In the genomic region with DNA sequence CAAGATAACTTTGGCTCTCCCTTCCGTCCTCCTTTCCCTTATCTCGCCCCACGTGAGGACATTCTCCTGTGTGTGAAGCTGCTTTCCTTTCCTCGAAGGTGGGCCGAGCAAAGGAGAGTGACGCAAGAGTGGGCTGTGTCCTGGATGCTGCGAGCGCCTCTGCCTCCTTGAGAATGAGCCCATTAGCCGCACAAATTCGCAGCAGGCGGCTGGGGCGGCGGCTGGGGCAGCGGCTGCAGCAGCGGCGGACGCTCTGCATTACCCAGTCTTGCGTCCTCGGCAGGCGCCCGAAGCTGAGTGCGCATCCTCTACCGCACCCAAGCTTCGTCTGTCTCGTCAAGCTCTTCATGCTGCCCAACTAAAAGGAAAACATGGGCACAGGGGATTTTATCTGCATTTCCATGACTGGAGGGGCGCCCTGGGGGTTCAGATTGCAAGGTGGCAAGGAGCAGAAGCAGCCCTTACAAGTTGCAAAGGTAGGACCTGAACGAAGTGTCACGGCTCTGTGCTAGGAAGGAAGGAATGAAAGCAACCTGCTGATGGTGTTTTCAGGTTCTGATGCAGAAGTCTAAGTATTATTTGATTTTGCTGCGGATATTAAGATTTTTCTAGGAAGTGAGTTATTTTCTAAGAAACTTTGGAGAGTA, we compare ENCODE assay signal across 7 cellular contexts. TPM values are rescaled to one million over a fixed set of nuclear protein-coding genes. Genes with fewer than 3 reads are reported as not detected.
DNase-seq lines count a peak whose midpoint lies in the region; ATAC-seq lines count a peak whose summit lies in the region.

A gene with protein sequence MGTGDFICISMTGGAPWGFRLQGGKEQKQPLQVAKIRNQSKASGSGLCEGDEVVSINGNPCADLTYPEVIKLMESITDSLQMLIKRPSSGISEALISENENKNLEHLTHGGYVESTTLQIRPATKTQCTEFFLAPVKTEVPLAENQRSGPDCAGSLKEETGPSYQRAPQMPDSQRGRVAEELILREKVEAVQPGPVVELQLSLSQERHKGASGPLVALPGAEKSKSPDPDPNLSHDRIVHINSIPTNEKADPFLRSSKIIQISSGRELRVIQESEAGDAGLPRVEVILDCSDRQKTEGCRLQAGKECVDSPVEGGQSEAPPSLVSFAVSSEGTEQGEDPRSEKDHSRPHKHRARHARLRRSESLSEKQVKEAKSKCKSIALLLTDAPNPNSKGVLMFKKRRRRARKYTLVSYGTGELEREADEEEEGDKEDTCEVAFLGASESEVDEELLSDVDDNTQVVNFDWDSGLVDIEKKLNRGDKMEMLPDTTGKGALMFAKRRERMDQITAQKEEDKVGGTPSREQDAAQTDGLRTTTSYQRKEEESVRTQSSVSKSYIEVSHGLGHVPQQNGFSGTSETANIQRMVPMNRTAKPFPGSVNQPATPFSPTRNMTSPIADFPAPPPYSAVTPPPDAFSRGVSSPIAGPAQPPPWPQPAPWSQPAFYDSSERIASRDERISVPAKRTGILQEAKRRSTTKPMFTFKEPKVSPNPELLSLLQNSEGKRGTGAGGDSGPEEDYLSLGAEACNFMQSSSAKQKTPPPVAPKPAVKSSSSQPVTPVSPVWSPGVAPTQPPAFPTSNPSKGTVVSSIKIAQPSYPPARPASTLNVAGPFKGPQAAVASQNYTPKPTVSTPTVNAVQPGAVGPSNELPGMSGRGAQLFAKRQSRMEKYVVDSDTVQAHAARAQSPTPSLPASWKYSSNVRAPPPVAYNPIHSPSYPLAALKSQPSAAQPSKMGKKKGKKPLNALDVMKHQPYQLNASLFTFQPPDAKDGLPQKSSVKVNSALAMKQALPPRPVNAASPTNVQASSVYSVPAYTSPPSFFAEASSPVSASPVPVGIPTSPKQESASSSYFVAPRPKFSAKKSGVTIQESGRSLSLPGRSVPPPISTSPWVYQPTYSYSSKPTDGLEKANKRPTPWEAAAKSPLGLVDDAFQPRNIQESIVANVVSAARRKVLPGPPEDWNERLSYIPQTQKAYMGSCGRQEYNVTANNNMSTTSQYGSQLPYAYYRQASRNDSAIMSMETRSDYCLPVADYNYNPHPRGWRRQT (plus strand): TSS at position 189 of the 647 bp plus-strand sequence. CDS start 183 bp downstream, at position 372.

- ATAC-seq in GM18861 (IDR thresholded peaks at IDR 0.05; ENCODE audit: unreplicated experiment), result peak; percentile 50
- ATAC-seq in HG02973 (IDR thresholded peaks at IDR 0.05; ENCODE audit: unreplicated experiment), result peak; percentile 65
- ATAC-seq in stimulated activated naive CD8-positive, alpha-beta T cell treated with anti-CD3 and anti-CD28 coated beads, Interleukin-15, Interleukin-2, amounts not matched to agents 100 U/mL and 50 U/mL, for 24 hours, result peak; percentile 87

- no peaks in the 10 kb centered on the region for H3K9me3 Mint-ChIP-seq in activated CD4-positive, alpha-beta memory T cell treated with anti-CD3 and anti-CD28 coated beads, Interleukin-2, amount 10 ng/mL, durations not matched to agents 7 days and 5 days

- no peak within 1 kb of the TSS for H3K27ac Mint-ChIP-seq in activated CD4-positive, alpha-beta memory T cell treated with anti-CD3 and anti-CD28 coated beads, Interleukin-2, amount 10 ng/mL, durations not matched to agents 7 days and 5 days

- peaks cover 21% of the 10 kb centered on the region for H3K4me1 Mint-ChIP-seq in activated CD4-positive, alpha-beta memory T cell treated with anti-CD3 and anti-CD28 coated beads, Interleukin-2, amount 10 ng/mL, durations not matched to agents 7 days and 5 days

- peak; percentile 83 for DNase-seq in NCI-H2227 treated with DMSO at 0.1 percent for 48 hours (lab: John Stamatoyannopoulos, UW)
- DNase-seq in activated CD4-positive, alpha-beta memory T cell treated with anti-CD3 and anti-CD28 coated beads, Interleukin-2, amount 10 ng/mL, durations not matched to agents 7 days and 5 days, result peak; percentile 44
- DNase-seq in epithelial cell of prostate (ENCODE audit: low read depth, low spot score), result no peak
- no peak for DNase-seq in mesenteric fat pad (ENCODE audit: low spot score)
- peak; percentile 47 for DNase-seq in stimulated activated naive CD8-positive, alpha-beta T cell treated with anti-CD3 and anti-CD28 coated beads, Interleukin-15, Interleukin-2, amounts not matched to agents 100 U/mL and 50 U/mL, for 24 hours

- CTCF ChIA-PET in activated CD4-positive, alpha-beta memory T cell treated with anti-CD3 and anti-CD28 coated beads, Interleukin-2, amount 10 ng/mL, durations not matched to agents 7 days and 5 days (lab: Charles Lee), result interaction anchor here (1.0 to 4.6 kb wide), 3 partner anchors 117 to 146 kb away, joined by 3 to 34 read pairs (median 17); no protein-coding TSS in a partner anchor

- H3K36me3 Mint-ChIP-seq in activated CD4-positive, alpha-beta memory T cell treated with anti-CD3 and anti-CD28 coated beads, Interleukin-2, amount 10 ng/mL, durations not matched to agents 7 days and 5 days (ENCODE audit: low read depth), result no peaks in the 10 kb centered on the region

- POLR2A ChIA-PET in activated CD4-positive, alpha-beta memory T cell treated with anti-CD3 and anti-CD28 coated beads, Interleukin-2, amount 10 ng/mL, durations not matched to agents 7 days and 5 days (lab: Charles Lee), result no interaction called here

- H3K27ac ChIP-seq in epithelial cell of prostate, result peak within 1 kb of the TSS; percentile 0

- H3K27me3 Mint-ChIP-seq in activated CD4-positive, alpha-beta memory T cell treated with anti-CD3 and anti-CD28 coated beads, Interleukin-2, amount 10 ng/mL, durations not matched to agents 7 days and 5 days, result peaks cover 29% of the 10 kb centered on the region

- H3K4me3 Mint-ChIP-seq in activated CD4-positive, alpha-beta memory T cell treated with anti-CD3 and anti-CD28 coated beads, Interleukin-2, amount 10 ng/mL, durations not matched to agents 7 days and 5 days, result peak within 1 kb of the TSS; percentile 69

RNA-seq across cellular contexts. Expression of the gene that starts here (rescaled TPM):
- total RNA-seq in activated CD4-positive, alpha-beta memory T cell treated with anti-CD3 and anti-CD28 coated beads, Interleukin-2, amount 10 ng/mL, durations not matched to agents 7 days and 5 days, result under 1 TPM; 0.50 to 0.63 TPM
- total RNA-seq in mesenteric fat pad, result 89.8 TPM

Comparison
In these comparisons a context has a peak if more than half of its experiments do, and no peak if none do; other contexts are left out.
1. RNA of the gene that starts here (total RNA-seq): 89.8 TPM in mesenteric fat pad (single experiment); 0.50 to 0.63 TPM in activated CD4-positive, alpha-beta memory T cell treated with anti-CD3 and anti-CD28 coated beads, Interleukin-2, amount 10 ng/mL, durations not matched to agents 7 days and 5 days; every median in the first group is over 10 times any median in the second.
2. Peak in DNase-seq in activated CD4-positive, alpha-beta memory T cell treated with anti-CD3 and anti-CD28 coated beads, Interleukin-2, amount 10 ng/mL, durations not matched to agents 7 days and 5 days; RNA of the gene not detected or under 1 TPM.
3. DNase-seq: peak in NCI-H2227 treated with DMSO at 0.1 percent for 48 hours (single experiment) and stimulated activated naive CD8-positive, alpha-beta T cell treated with anti-CD3 and anti-CD28 coated beads, Interleukin-15, Interleukin-2, amounts not matched to agents 100 U/mL and 50 U/mL, for 24 hours (single experiment); none in epithelial cell of prostate (single experiment) and mesenteric fat pad (single experiment).
4. Peak in every context shown above with its lines, with median percentiles within 50 percentile points of each other: ATAC-seq.